14 cellular contexts compared by ENCODE assay signal in genomic region chr10:19828278-19829049, GRCh38. TPM values are rescaled to one million over a fixed set of nuclear protein-coding genes. Genes with fewer than 3 reads are reported as not detected.
DNase-seq lines count a peak whose midpoint lies in the region; ATAC-seq and TF ChIP-seq lines count a peak whose summit lies in the region.
"Had no signal": no experiment of that assay in that cellular context is flagged by ENCODE, and none has a peak within 500 bp of the region (broad histone marks: within the 10 kb centered on the region; RNA-seq: fewer than 3 reads in every experiment).

No MANE protein-coding gene starts in this region.

- TF ChIP-seq POLR2A in sigmoid colon (IDR thresholded peaks at IDR 0.05): no peak

- H3K4me1 ChIP-seq in BLaER1 treated with 17β-estradiol and CSF1 and Interleukin-3, amounts not matched to agents 10 nM and 100 nM: peaks cover 5 to 84% (median 71%) of the 10 kb centered on the region in 10 experiments; a peak in 18 of 20 replicates
- H3K4me1 ChIP-seq in iPS DF 6.9 (ENCODE audit: control insufficient read depth, insufficient read depth, low read length) (peaks cover 1% of the 10 kb centered on the region; the same call in 1 of the 2 replicates), sigmoid colon (peaks cover 0 to 19% (median 10%) of the 10 kb centered on the region in 4 donors)

- no peaks in the 10 kb centered on the region for H3K4me1 Mint-ChIP-seq in effector memory CD8-positive, alpha-beta T cell (ENCODE audit: low read depth in 2 of 2)

- peaks cover 0 to 51% (median 15%) of the 10 kb centered on the region in 11 experiments; a peak in 17 of 22 replicates for H3K9me3 ChIP-seq in BLaER1 treated with 17β-estradiol and CSF1 and Interleukin-3, amounts not matched to agents 10 nM and 100 nM (replicated peaks in 1 of 11)
- H3K9me3 ChIP-seq in iPS DF 6.9 (ENCODE audit: control insufficient read depth, insufficient read depth, low read length) (no peaks in the 10 kb centered on the region), sigmoid colon (no peaks in the 10 kb centered on the region)

- peaks cover 0 to 33% (median 0%) of the 10 kb centered on the region in 11 experiments; a peak in 4 of 22 replicates for H4K20me1 ChIP-seq in BLaER1 treated with 17β-estradiol and CSF1 and Interleukin-3, amounts not matched to agents 10 nM and 100 nM

- no peaks in the 10 kb centered on the region for H3K27me3 Mint-ChIP-seq in effector memory CD8-positive, alpha-beta T cell

- H3K4me3 ChIP-seq in BLaER1 treated with 17β-estradiol and CSF1 and Interleukin-3, amounts not matched to agents 10 nM and 100 nM: peak overlapping the region in 1 of 10 experiments; percentile 11; a peak in 1 of 20 replicates
- H3K4me3 ChIP-seq in choroid plexus epithelial cell (ENCODE audit: low read depth, low read length) (no peak overlapping the region), iPS DF 6.9 (ENCODE audit: low read length) (no peak overlapping the region), sigmoid colon (no peak overlapping the region)
- H3K4me3 ChIP-seq: PC-9 had no signal

- peaks cover 0 to 38% (median 13%) of the 10 kb centered on the region in 11 experiments; a peak in 9 of 22 replicates for H3K36me3 ChIP-seq in BLaER1 treated with 17β-estradiol and CSF1 and Interleukin-3, amounts not matched to agents 10 nM and 100 nM
- no peaks in the 10 kb centered on the region for H3K36me3 ChIP-seq in iPS DF 6.9 (ENCODE audit: control insufficient read depth, insufficient read depth, low read length)
- H3K36me3 ChIP-seq in sigmoid colon: no peaks in the 10 kb centered on the region

- no peak for ATAC-seq in effector memory CD8-positive, alpha-beta T cell (replicated peaks)

- H3K27ac ChIP-seq in BLaER1 treated with 17β-estradiol and CSF1 and Interleukin-3, amounts not matched to agents 10 nM and 100 nM: peak overlapping the region in 10 of 11 experiments; percentile 33 to 81 (median 69); a peak in 18 of 22 replicates
- H3K27ac ChIP-seq in iPS DF 6.9 (ENCODE audit: low read length) (peak overlapping the region; percentile 50), sigmoid colon (peak overlapping the region in 3 of 4 donors; percentile 22 to 60 (median 47))
- H3K27ac ChIP-seq: PC-9 had no signal

- TF ChIP-seq CTCF in choroid plexus epithelial cell (conservative IDR thresholded peaks at IDR 0.05; ENCODE audit: low read depth, low read length) (no peak), sigmoid colon (IDR thresholded peaks at IDR 0.05) (no peak), GM10266 (IDR thresholded peaks at IDR 0.05; ENCODE audit: control insufficient read depth, insufficient read depth, low read depth, missing control alignments) (no peak)

- no CpG with 5 or more reads among the region's 3 CpGs for WGBS in iPS DF 6.9 (ENCODE audit: insufficient coverage, insufficient read length)
- 89 to 90% methylated on average over 3 of the region's 3 CpGs for WGBS in sigmoid colon, 2 donors

- H3K4me2 ChIP-seq in BLaER1 treated with 17β-estradiol and CSF1 and Interleukin-3, amounts not matched to agents 10 nM and 100 nM: peak overlapping the region in 9 of 11 experiments; percentile 21 to 86 (median 79); a peak in 17 of 22 replicates
- H3K4me2 ChIP-seq: PC-9 had no signal

- peak overlapping the region in 4 of 11 experiments; percentile 7 to 44 (median 32); a peak in 5 of 22 replicates for H3K9ac ChIP-seq in BLaER1 treated with 17β-estradiol and CSF1 and Interleukin-3, amounts not matched to agents 10 nM and 100 nM

- H3K27ac Mint-ChIP-seq in effector memory CD8-positive, alpha-beta T cell: no peak overlapping the region

- no peak overlapping the region for H3K4me3 Mint-ChIP-seq in effector memory CD8-positive, alpha-beta T cell

- no peak for TF ChIP-seq EP300 in sigmoid colon (IDR thresholded peaks at IDR 0.05)

- intact Hi-C loops in sigmoid colon (cut with DNase I): no loop called here

- DNase-seq in choroid plexus epithelial cell (ENCODE audit: low read depth): peak; percentile 44
- DNase-seq in iPS DF 6.9 (ENCODE audit: low read depth, low spot score): no peak
- DNase-seq in sigmoid colon: peak; percentile 76
- DNase-seq in GM10266 (ENCODE audit: extremely low spot score): no peak
- no peak for DNase-seq in activated gamma-delta T cell treated with Interleukin-2 at 50 U/mL for 16 hours
- DNase-seq in effector memory CD8-positive, alpha-beta T cell: no peak
- no peak for DNase-seq in kidney tubule cell (ENCODE audit: low spot score)
- DNase-seq: DMS53; effector CD8-positive, alpha-beta T cell; KG1; PC-9; stimulated activated naive CD4-positive, alpha-beta T cell had no signal

- peaks cover 9 to 15% of the 10 kb centered on the region in 2 donors for H3K9me3 Mint-ChIP-seq in effector memory CD8-positive, alpha-beta T cell

- H3K36me3 Mint-ChIP-seq in effector memory CD8-positive, alpha-beta T cell (ENCODE audit: insufficient read depth): no peaks in the 10 kb centered on the region

- no peaks in the 10 kb centered on the region for H3K27me3 ChIP-seq in BLaER1 treated with 17β-estradiol and CSF1 and Interleukin-3, amounts not matched to agents 10 nM and 100 nM
- H3K27me3 ChIP-seq in iPS DF 6.9 (ENCODE audit: control insufficient read depth, insufficient read depth, low read length) (no peaks in the 10 kb centered on the region), sigmoid colon (no peaks in the 10 kb centered on the region)

RNA-seq across cellular contexts. Expression of gene PLXDC2, which starts 12.2 kb away (rescaled TPM):
- total RNA-seq in sigmoid colon: 10 to 100 TPM; 18.2 to 44.6 (median 36.4) TPM
- 1 to 10 TPM; 1.8 to 5.1 (median 5.0) TPM for polyA plus RNA-seq in sigmoid colon
- total RNA-seq: PC-9; T-helper 2 cell treated with Interferon-gamma antibody and Interleukin-4, amounts not matched to agents 100 ng/mL and 5 ng/mL, for 36 hours had no signal

Comparison
In these comparisons a context has a peak if more than half of its experiments do, and no peak if none do; other contexts are left out.
1. DNase-seq: peak in choroid plexus epithelial cell (single experiment) and sigmoid colon (single experiment); none in iPS DF 6.9 (single experiment), GM10266 (single experiment), activated gamma-delta T cell treated with Interleukin-2 at 50 U/mL for 16 hours (single experiment), effector memory CD8-positive, alpha-beta T cell (0 of 3) and kidney tubule cell (single experiment).
2. Peak in every context shown above with its lines, with median percentiles within 50 percentile points of each other: H3K27ac ChIP-seq.